24 cellular contexts compared by ENCODE assay signal in the genomic region with DNA sequence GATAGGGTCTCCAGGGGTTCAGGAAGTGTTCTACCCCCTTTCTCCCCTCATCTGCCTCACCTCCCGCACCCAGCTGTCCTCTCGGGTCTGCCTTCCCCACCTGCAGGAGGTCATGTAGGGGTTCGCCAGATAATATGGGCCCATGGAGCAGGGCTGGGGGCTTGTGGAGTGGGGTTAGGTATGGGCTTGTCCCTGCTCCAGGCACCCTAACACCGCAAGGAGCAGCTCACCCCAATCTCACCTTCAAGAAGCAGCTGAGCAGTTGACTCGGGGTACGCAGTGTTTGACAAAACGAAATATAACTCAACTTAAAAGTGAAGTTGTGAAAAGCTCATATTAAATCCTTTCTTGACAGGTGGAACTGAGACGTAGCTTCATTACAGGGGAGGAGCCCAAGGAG.
"Had no signal": no experiment of that assay in that cellular context is flagged by ENCODE, and none has a peak within 500 bp of the region (broad histone marks: within the 10 kb centered on the region; RNA-seq: fewer than 3 reads in every experiment).

No MANE protein-coding gene starts in this region.

- H3K4me1 Mint-ChIP-seq: activated CD4-positive, alpha-beta T cell treated with anti-CD3 and anti-CD28 coated beads, Interleukin-2, amount 10 ng/mL, durations not matched to agents 24 days and 14 days; activated CD8-positive, alpha-beta memory T cell treated with anti-CD3 and anti-CD28 coated beads, Interleukin-2, amount 10 ng/mL, durations not matched to agents 7 days and 5 days; activated naive CD4-positive, alpha-beta T cell treated with anti-CD3 and anti-CD28 coated beads, Interleukin-2, amount 10 ng/mL, durations not matched to agents 7 days and 5 days; activated naive CD8-positive, alpha-beta T cell treated with anti-CD3 and anti-CD28 coated beads for 36 hours; activated T-helper 17 cell treated with anti-CD3 and anti-CD28 coated beads, Interleukin-2, amount 50 U/mL, for 72 hours had no signal

- H3K4me1 ChIP-seq: breast epithelium had no signal

- H3K27ac ChIP-seq: breast epithelium, KMS-11 had no signal

- DNase-seq: activated CD4-positive, alpha-beta T cell treated with anti-CD3 and anti-CD28 coated beads for 1 hour; activated CD4-positive, alpha-beta T cell treated with anti-CD3 and anti-CD28 coated beads, Interleukin-2, amount 10 ng/mL, durations not matched to agents 24 days and 14 days; activated CD4-positive, alpha-beta T cell treated with anti-CD3 and anti-CD28 coated beads, Interleukin-2, amount 50 U/mL, for 48 hours; activated CD8-positive, alpha-beta memory T cell treated with anti-CD3 and anti-CD28 coated beads, Interleukin-2, amount 10 ng/mL, durations not matched to agents 7 days and 5 days; activated gamma-delta T cell treated with Interleukin-2 at 50 U/mL for 16 hours; activated naive CD4-positive, alpha-beta T cell treated with anti-CD3 and anti-CD28 coated beads, Interleukin-2, amount 10 ng/mL, durations not matched to agents 7 days and 5 days; activated naive CD8-positive, alpha-beta T cell treated with anti-CD3 and anti-CD28 coated beads for 36 hours; activated T-cell treated with anti-CD3 and anti-CD28 coated beads for 4 hours; activated T-cell treated with anti-CD3 and anti-CD28 coated beads, Interleukin-2, amount 50 U/mL, for 48 hours; central memory CD4-positive, alpha-beta T cell; MG63; MV-4-11; NCI-H1092 treated with DMSO at 0.1 percent for 48 hours; NCI-H1417 treated with DMSO at 0.1 percent for 48 hours; NCI-H1694; NCI-H2029; NCI-H510A treated with DMSO at 0.1 percent for 48 hours; NCI-H69; PC-3; SHP77 treated with DMSO at 0.1 percent for 48 hours had no signal

- H3K9me3 ChIP-seq: breast epithelium, MG63 had no signal

- H3K4me3 Mint-ChIP-seq: activated CD4-positive, alpha-beta T cell treated with anti-CD3 and anti-CD28 coated beads, Interleukin-2, amount 10 ng/mL, durations not matched to agents 24 days and 14 days; activated CD8-positive, alpha-beta memory T cell treated with anti-CD3 and anti-CD28 coated beads, Interleukin-2, amount 10 ng/mL, durations not matched to agents 7 days and 5 days; activated naive CD4-positive, alpha-beta T cell treated with anti-CD3 and anti-CD28 coated beads, Interleukin-2, amount 10 ng/mL, durations not matched to agents 7 days and 5 days; activated naive CD8-positive, alpha-beta T cell treated with anti-CD3 and anti-CD28 coated beads for 36 hours; activated T-helper 17 cell treated with anti-CD3 and anti-CD28 coated beads, Interleukin-2, amount 50 U/mL, for 72 hours; T-helper 1 cell treated with Interleukin-12 subunit alpha and Interleukin-12 subunit beta and Interleukin-4 antibody, amounts not matched to agents 30 μg/mL and 1 μg/mL, for 36 hours had no signal

- H3K27me3 ChIP-seq: breast epithelium, MG63 had no signal

- H3K27ac Mint-ChIP-seq: activated CD4-positive, alpha-beta T cell treated with anti-CD3 and anti-CD28 coated beads, Interleukin-2, amount 10 ng/mL, durations not matched to agents 24 days and 14 days; activated CD8-positive, alpha-beta memory T cell treated with anti-CD3 and anti-CD28 coated beads, Interleukin-2, amount 10 ng/mL, durations not matched to agents 7 days and 5 days; activated naive CD4-positive, alpha-beta T cell treated with anti-CD3 and anti-CD28 coated beads, Interleukin-2, amount 10 ng/mL, durations not matched to agents 7 days and 5 days; activated naive CD8-positive, alpha-beta T cell treated with anti-CD3 and anti-CD28 coated beads for 36 hours; activated T-helper 17 cell treated with anti-CD3 and anti-CD28 coated beads, Interleukin-2, amount 50 U/mL, for 72 hours; T-helper 1 cell treated with Interleukin-12 subunit alpha and Interleukin-12 subunit beta and Interleukin-4 antibody, amounts not matched to agents 30 μg/mL and 1 μg/mL, for 36 hours had no signal

- H3K9ac ChIP-seq: KMS-11 had no signal

- H3K4me3 ChIP-seq: breast epithelium, MG63 had no signal

- H3K9me3 Mint-ChIP-seq: activated naive CD4-positive, alpha-beta T cell treated with anti-CD3 and anti-CD28 coated beads, Interleukin-2, amount 10 ng/mL, durations not matched to agents 7 days and 5 days; activated T-helper 17 cell treated with anti-CD3 and anti-CD28 coated beads, Interleukin-2, amount 50 U/mL, for 72 hours; T-helper 1 cell treated with Interleukin-12 subunit alpha and Interleukin-12 subunit beta and Interleukin-4 antibody, amounts not matched to agents 30 μg/mL and 1 μg/mL, for 36 hours had no signal

- H3K4me2 ChIP-seq: KMS-11 had no signal

- ATAC-seq: activated CD8-positive, alpha-beta memory T cell treated with anti-CD3 and anti-CD28 coated beads, Interleukin-2, amount 10 ng/mL, durations not matched to agents 7 days and 5 days; activated T-helper 17 cell treated with anti-CD3 and anti-CD28 coated beads, Interleukin-2, amount 50 U/mL, for 72 hours; PC-3 had no signal

- H3K36me3 ChIP-seq: breast epithelium had no signal

- H3K36me3 Mint-ChIP-seq: activated CD8-positive, alpha-beta memory T cell treated with anti-CD3 and anti-CD28 coated beads, Interleukin-2, amount 10 ng/mL, durations not matched to agents 7 days and 5 days; activated naive CD4-positive, alpha-beta T cell treated with anti-CD3 and anti-CD28 coated beads, Interleukin-2, amount 10 ng/mL, durations not matched to agents 7 days and 5 days; activated naive CD8-positive, alpha-beta T cell treated with anti-CD3 and anti-CD28 coated beads for 36 hours had no signal

- H3K27me3 Mint-ChIP-seq: activated CD4-positive, alpha-beta T cell treated with anti-CD3 and anti-CD28 coated beads, Interleukin-2, amount 10 ng/mL, durations not matched to agents 24 days and 14 days; activated CD8-positive, alpha-beta memory T cell treated with anti-CD3 and anti-CD28 coated beads, Interleukin-2, amount 10 ng/mL, durations not matched to agents 7 days and 5 days; activated naive CD8-positive, alpha-beta T cell treated with anti-CD3 and anti-CD28 coated beads for 36 hours had no signal
